ENCODE assay signal across 13 cellular contexts in the genomic region with DNA sequence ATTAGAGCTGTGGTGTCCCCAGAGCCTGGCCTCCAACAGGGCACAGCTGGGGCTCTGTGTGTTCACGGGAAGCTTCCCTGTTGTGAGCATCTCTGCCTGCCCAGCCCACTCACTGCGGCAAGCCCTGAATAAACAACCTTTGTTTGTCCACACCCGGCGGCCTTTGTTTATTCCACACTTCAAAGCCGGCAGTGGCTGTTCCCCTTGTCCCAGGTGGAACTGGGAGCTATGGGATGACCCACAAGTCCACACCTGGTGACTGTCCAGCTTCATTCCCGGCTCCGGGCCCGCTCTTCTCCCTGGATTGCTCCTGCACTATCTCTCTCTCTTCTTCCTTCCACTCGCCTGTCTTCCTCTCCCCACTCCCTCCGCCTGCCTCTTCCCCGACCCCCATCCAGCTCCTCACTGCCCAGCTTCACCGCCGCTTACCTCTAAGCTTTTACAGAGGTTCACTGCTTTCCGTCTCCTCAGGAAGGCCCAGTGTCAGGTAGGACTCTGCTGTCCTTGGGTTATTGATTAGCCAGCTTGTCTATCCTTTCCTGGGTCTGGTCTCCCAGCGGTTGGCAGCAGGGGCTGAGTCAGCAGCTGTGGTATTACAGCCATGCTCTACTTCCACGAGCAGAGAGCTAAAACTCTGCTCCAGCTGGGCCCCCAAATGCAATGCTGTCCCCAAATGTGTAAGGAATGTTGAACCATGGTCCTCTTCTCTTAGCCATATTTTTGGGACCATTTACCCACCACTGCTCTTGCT. TPM values are rescaled to one million over a fixed set of nuclear protein-coding genes. Genes with fewer than 3 reads are reported as not detected.
DNase-seq lines count a peak whose midpoint lies in the region; ATAC-seq and FAIRE-seq lines count a peak whose summit lies in the region.
"Had no signal": no experiment of that assay in that cellular context is flagged by ENCODE, and none has a peak within 500 bp of the region (broad histone marks: within the 10 kb centered on the region; RNA-seq: fewer than 3 reads in every experiment).

No MANE protein-coding gene starts in this region.

- FAIRE-seq in RCC 7860 (lab: Jason Lieb, UNC): peak; percentile 76
- FAIRE-seq: A204.1, endometrium, K562 had no signal

- intact Hi-C loops in left colon (cut with DNase I, micrococcal nuclease): no loop called here

- H3K4me1 Mint-ChIP-seq in stimulated activated memory B cell treated with anti-CD40 and anti-IgM and Interleukin-4, amounts not matched to agents 10 μg/mL and 1 μg/mL and 100 μg/mL, for 72 hours: no peaks in the 10 kb centered on the region

- H3K27me3 Mint-ChIP-seq in stimulated activated memory B cell treated with anti-CD40 and anti-IgM and Interleukin-4, amounts not matched to agents 10 μg/mL and 1 μg/mL and 100 μg/mL, for 72 hours: no peaks in the 10 kb centered on the region

- ATAC-seq in left colon: peak; percentile 90
- peak; percentile 25 for ATAC-seq in stimulated activated memory B cell treated with anti-CD40 and anti-IgM and Interleukin-4, amounts not matched to agents 10 μg/mL and 1 μg/mL and 100 μg/mL, for 72 hours

- H3K27ac Mint-ChIP-seq in stimulated activated memory B cell treated with anti-CD40 and anti-IgM and Interleukin-4, amounts not matched to agents 10 μg/mL and 1 μg/mL and 100 μg/mL, for 72 hours: no peak overlapping the region

- H3K4me3 Mint-ChIP-seq in stimulated activated memory B cell treated with anti-CD40 and anti-IgM and Interleukin-4, amounts not matched to agents 10 μg/mL and 1 μg/mL and 100 μg/mL, for 72 hours: no peak overlapping the region

- DNase-seq in NCI-H2196 (lab: John Stamatoyannopoulos, UW; ENCODE audit: unreplicated experiment): peak; percentile 2
- DNase-seq in NCI-H2196 treated with DMSO at 0.1 percent for 48 hours (lab: John Stamatoyannopoulos, UW; ENCODE audit: unreplicated experiment): no peak
- DNase-seq in RCC 7860 (ENCODE audit: low spot score): peak; percentile 63
- DNase-seq in left colon: peak in 1 of 2 donors; percentile 38
- DNase-seq in stimulated activated CD4-positive, alpha-beta T cell treated with anti-CD3 and anti-CD28 coated beads, Interleukin-12 subunit alpha, Interleukin-12 subunit beta, amount 100 ng/mL, for 4 hours: no peak
- DNase-seq in activated CD8-positive, alpha-beta memory T cell treated with anti-CD3 and anti-CD28 coated beads, Interleukin-2, amount 50 U/mL, for 4 hours: no peak
- DNase-seq in NCI-H2171 (lab: John Stamatoyannopoulos, UW): no peak
- DNase-seq: activated T-cell treated with anti-CD3 and anti-CD28 coated beads, Interleukin-2, amount 50 U/mL, for 1 hour; HCEC 1CT had no signal

- peaks cover 2% of the 10 kb centered on the region for H3K9me3 Mint-ChIP-seq in stimulated activated memory B cell treated with anti-CD40 and anti-IgM and Interleukin-4, amounts not matched to agents 10 μg/mL and 1 μg/mL and 100 μg/mL, for 72 hours

- H3K36me3 Mint-ChIP-seq in stimulated activated memory B cell treated with anti-CD40 and anti-IgM and Interleukin-4, amounts not matched to agents 10 μg/mL and 1 μg/mL and 100 μg/mL, for 72 hours: no peaks in the 10 kb centered on the region

RNA-seq across cellular contexts. Expression of gene DACT2, which starts 17.8 kb away (rescaled TPM):
- total RNA-seq in left colon: 1 to 10 TPM; 1.9 to 2.5 TPM
- total RNA-seq: K562 had no signal

Comparison
In these comparisons a context has a peak if more than half of its experiments do, and no peak if none do; other contexts are left out.
1. DNase-seq: peak in NCI-H2196 (single experiment) and RCC 7860 (single experiment); none in NCI-H2196 treated with DMSO at 0.1 percent for 48 hours (single experiment), stimulated activated CD4-positive, alpha-beta T cell treated with anti-CD3 and anti-CD28 coated beads, Interleukin-12 subunit alpha, Interleukin-12 subunit beta, amount 100 ng/mL, for 4 hours (single experiment), activated CD8-positive, alpha-beta memory T cell treated with anti-CD3 and anti-CD28 coated beads, Interleukin-2, amount 50 U/mL, for 4 hours (single experiment) and NCI-H2171 (single experiment).